Comparison of ENCODE assay signal across 29 cellular contexts in the genomic region with DNA sequence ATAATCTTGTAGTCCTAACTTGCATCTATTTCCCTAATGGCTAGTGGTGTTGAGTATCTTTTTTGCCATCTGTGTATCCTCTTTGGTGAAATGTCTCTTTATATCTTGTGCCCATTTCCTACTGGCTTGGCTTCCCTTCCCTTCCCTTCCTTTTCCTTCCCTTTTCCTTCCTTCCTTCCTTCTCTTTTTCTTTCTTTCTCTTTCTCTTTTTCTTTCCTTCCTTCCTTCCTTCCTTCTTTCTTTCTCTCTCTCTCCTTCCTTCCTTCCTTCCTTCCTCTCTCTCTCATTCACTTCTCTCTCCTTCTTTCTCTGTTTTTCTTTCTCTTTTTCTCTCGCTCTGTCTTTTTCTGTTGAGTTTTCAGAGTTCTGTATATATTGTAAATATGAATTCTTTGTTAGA.
"Had no signal": no experiment of that assay in that cellular context is flagged by ENCODE, and none has a peak within 500 bp of the region (broad histone marks: within the 10 kb centered on the region; RNA-seq: fewer than 3 reads in every experiment).

No MANE protein-coding gene starts in this region.

- H3K4me3 Mint-ChIP-seq: activated CD4-positive, alpha-beta memory T cell treated with anti-CD3 and anti-CD28 coated beads, Interleukin-2, amount 10 ng/mL, durations not matched to agents 7 days and 5 days; activated CD4-positive, alpha-beta T cell treated with anti-CD3 and anti-CD28 coated beads, Interleukin-2, amount 10 ng/mL, durations not matched to agents 7 days and 5 days; activated naive CD8-positive, alpha-beta T cell treated with anti-CD3 and anti-CD28 coated beads for 36 hours; activated T-cell treated with anti-CD3 and anti-CD28 coated beads, Interleukin-2, amount 50 U/mL, for 4 hours; activated T-helper 17 cell treated with anti-CD3 and anti-CD28 coated beads, Interleukin-2, amount 50 U/mL, for 72 hours; brain; central memory CD8-positive, alpha-beta T cell; dendritic cell treated with granulocyte-macrophage colony-stimulating factor and Interleukin-4, amounts not matched to agents 40 ng/mL and 50 ng/mL, for 4 days; endodermal cell; T-helper 17 cell; T-helper 2 cell treated with Interferon-gamma antibody and Interleukin-4, amounts not matched to agents 5 μg/mL and 100 μg/mL, for 36 hours had no signal

- H3K27me3 Mint-ChIP-seq: activated CD4-positive, alpha-beta memory T cell treated with anti-CD3 and anti-CD28 coated beads, Interleukin-2, amount 10 ng/mL, durations not matched to agents 7 days and 5 days; activated naive CD8-positive, alpha-beta T cell treated with anti-CD3 and anti-CD28 coated beads for 36 hours; activated T-helper 17 cell treated with anti-CD3 and anti-CD28 coated beads, Interleukin-2, amount 50 U/mL, for 72 hours; brain; central memory CD8-positive, alpha-beta T cell; T-helper 17 cell had no signal

- H3K27me3 ChIP-seq: ascending aorta, dorsolateral prefrontal cortex had no signal

- H3K9me3 Mint-ChIP-seq: activated CD4-positive, alpha-beta memory T cell treated with anti-CD3 and anti-CD28 coated beads, Interleukin-2, amount 10 ng/mL, durations not matched to agents 7 days and 5 days; activated CD4-positive, alpha-beta T cell treated with anti-CD3 and anti-CD28 coated beads, Interleukin-2, amount 10 ng/mL, durations not matched to agents 7 days and 5 days; activated naive CD8-positive, alpha-beta T cell treated with anti-CD3 and anti-CD28 coated beads for 36 hours; activated T-cell treated with anti-CD3 and anti-CD28 coated beads, Interleukin-2, amount 50 U/mL, for 4 hours; activated T-helper 17 cell treated with anti-CD3 and anti-CD28 coated beads, Interleukin-2, amount 50 U/mL, for 72 hours; central memory CD8-positive, alpha-beta T cell; dendritic cell treated with granulocyte-macrophage colony-stimulating factor and Interleukin-4, amounts not matched to agents 40 ng/mL and 50 ng/mL, for 4 days; endodermal cell; T-helper 2 cell treated with Interferon-gamma antibody and Interleukin-4, amounts not matched to agents 5 μg/mL and 100 μg/mL, for 36 hours had no signal

- H3K27ac ChIP-seq: ascending aorta, coronary artery had no signal

- DNase-seq: activated CD4-positive, alpha-beta memory T cell treated with anti-CD3 and anti-CD28 coated beads, Interleukin-2, amount 10 ng/mL, durations not matched to agents 7 days and 5 days; activated CD4-positive, alpha-beta T cell treated with anti-CD3 and anti-CD28 coated beads for 1 hour; activated CD4-positive, alpha-beta T cell treated with anti-CD3 and anti-CD28 coated beads for 4 hours; activated CD4-positive, alpha-beta T cell treated with anti-CD3 and anti-CD28 coated beads, Interleukin-2, amount 10 ng/mL, durations not matched to agents 7 days and 5 days; activated CD4-positive, alpha-beta T cell treated with anti-CD3 and anti-CD28 coated beads, Interleukin-2, amount 50 U/mL, for 4 hours; activated effector memory CD4-positive, alpha-beta T cell treated with Interleukin-2 at 50 U/mL for 16 hours; activated gamma-delta T cell treated with Interleukin-2 at 50 U/mL for 16 hours; activated naive CD4-positive, alpha-beta T cell treated with anti-CD3 and anti-CD28 coated beads, Interleukin-2, amount 50 U/mL, for 16 hours; activated naive CD4-positive, alpha-beta T cell treated with Interleukin-2 at 50 U/mL for 16 hours; activated naive CD8-positive, alpha-beta T cell treated with anti-CD3 and anti-CD28 coated beads for 36 hours; activated T-cell treated with anti-CD3 and anti-CD28 coated beads, Interleukin-2, amount 50 U/mL, for 4 hours; dorsolateral prefrontal cortex; effector memory CD4-positive, alpha-beta T cell; endodermal cell; foreskin fibroblast; head of caudate nucleus; T-helper 1 cell; T-helper 17 cell; T1000 had no signal

- H3K4me3 ChIP-seq: ascending aorta, coronary artery, dorsolateral prefrontal cortex had no signal

- H3K9me3 ChIP-seq: ascending aorta had no signal

- ATAC-seq: activated T-cell treated with anti-CD3 and anti-CD28 coated beads, Interleukin-2, amount 50 U/mL, for 4 hours; activated T-helper 17 cell treated with anti-CD3 and anti-CD28 coated beads, Interleukin-2, amount 50 U/mL, for 72 hours; esophagus mucosa; T-helper 17 cell had no signal

- H3K27ac Mint-ChIP-seq: activated CD4-positive, alpha-beta memory T cell treated with anti-CD3 and anti-CD28 coated beads, Interleukin-2, amount 10 ng/mL, durations not matched to agents 7 days and 5 days; activated CD4-positive, alpha-beta T cell treated with anti-CD3 and anti-CD28 coated beads, Interleukin-2, amount 10 ng/mL, durations not matched to agents 7 days and 5 days; activated naive CD8-positive, alpha-beta T cell treated with anti-CD3 and anti-CD28 coated beads for 36 hours; activated T-helper 17 cell treated with anti-CD3 and anti-CD28 coated beads, Interleukin-2, amount 50 U/mL, for 72 hours; dendritic cell treated with granulocyte-macrophage colony-stimulating factor and Interleukin-4, amounts not matched to agents 40 ng/mL and 50 ng/mL, for 4 days; endodermal cell; T-helper 17 cell; T-helper 2 cell treated with Interferon-gamma antibody and Interleukin-4, amounts not matched to agents 5 μg/mL and 100 μg/mL, for 36 hours had no signal

- FAIRE-seq: bronchial epithelial cell, frontal cortex had no signal

- H3K36me3 ChIP-seq: ascending aorta had no signal
